8 cellular contexts compared by ENCODE assay signal in the genomic region with DNA sequence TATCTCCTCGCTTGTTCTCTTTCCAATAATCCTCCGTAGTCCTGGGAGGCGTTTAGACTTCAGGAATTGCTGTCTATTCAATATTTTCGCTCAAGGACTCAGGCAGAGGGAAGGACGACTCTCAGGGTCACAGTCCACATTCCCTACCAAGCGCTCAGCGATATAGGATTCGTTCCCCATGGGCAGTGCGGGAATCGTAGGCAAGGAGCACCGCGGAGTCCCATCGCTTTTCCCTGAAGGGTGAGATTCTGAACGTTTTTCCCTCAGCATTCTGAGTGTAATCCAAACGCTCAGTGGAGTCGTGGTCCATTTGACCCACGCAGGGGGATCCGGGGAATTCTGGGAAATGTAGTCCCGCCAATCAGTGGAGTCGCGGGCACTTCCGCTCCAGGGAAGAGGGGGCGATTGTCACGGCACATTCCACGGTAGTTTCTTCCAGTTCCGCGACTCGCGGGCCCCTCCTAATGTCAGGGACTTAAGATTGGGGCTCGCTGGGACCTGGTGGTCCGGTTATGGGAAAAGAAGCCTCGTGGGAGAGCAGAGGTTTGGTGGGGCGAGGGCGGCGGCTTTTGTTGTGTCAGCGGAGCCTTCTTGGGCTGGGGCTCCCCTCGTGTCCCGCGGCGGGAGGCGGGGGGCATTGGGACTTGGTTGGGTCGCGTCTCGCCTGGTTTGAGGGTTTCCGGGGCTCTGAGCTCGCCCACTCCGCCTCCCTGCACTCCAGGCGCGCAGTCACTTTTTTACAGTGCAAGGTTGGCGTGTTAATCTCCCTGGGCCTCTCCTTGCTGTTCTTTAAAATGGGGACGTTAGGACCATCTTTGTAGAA. TPM values are rescaled to one million over a fixed set of nuclear protein-coding genes. Genes with fewer than 3 reads are reported as not detected.
DNase-seq lines count a peak whose midpoint lies in the region; ATAC-seq and TF ChIP-seq lines count a peak whose summit lies in the region.

A gene (plus strand): TSS at position 364 of the 823 bp plus-strand sequence. CDS start 3,079 bp downstream, outside the sequence.

- H3K27me3 Mint-ChIP-seq in activated CD8-positive, alpha-beta T cell treated with anti-CD3 and anti-CD28 coated beads, Interleukin-2, amount 10 ng/mL, durations not matched to agents 7 days and 5 days (ENCODE audit: low read depth) = no peaks in the 10 kb centered on the region

- no peaks in the 10 kb centered on the region for H3K9me3 ChIP-seq in ectodermal cell (ENCODE audit: control insufficient read depth, low read length)
- no peaks in the 10 kb centered on the region for H3K9me3 ChIP-seq in lower lobe of right lung

- TF ChIP-seq CTCF in GM13977 (IDR thresholded peaks at IDR 0.05; ENCODE audit: extremely low read depth, insufficient read depth, missing control alignments) = peak; percentile 25
- no peak for TF ChIP-seq CTCF in lower lobe of right lung (IDR thresholded peaks at IDR 0.05)

- H3K27ac Mint-ChIP-seq in activated CD8-positive, alpha-beta T cell treated with anti-CD3 and anti-CD28 coated beads, Interleukin-2, amount 10 ng/mL, durations not matched to agents 7 days and 5 days = peak within 1 kb of the TSS; percentile 91

- H3K4me3 ChIP-seq in ectodermal cell (ENCODE audit: insufficient read depth, low read depth, low read length) = peak within 1 kb of the TSS; percentile 89
- peak within 1 kb of the TSS; percentile 92 for H3K4me3 ChIP-seq in lower lobe of right lung

- CTCF ChIA-PET in activated CD8-positive, alpha-beta T cell treated with anti-CD3 and anti-CD28 coated beads, Interleukin-2, amount 10 ng/mL, durations not matched to agents 7 days and 5 days (lab: Charles Lee) = interaction anchor here (0.9 to 1.0 kb wide), 2 partner anchors 12 to 47 kb away, joined by 3 read pairs; no protein-coding TSS in a partner anchor

- POLR2A ChIA-PET in activated CD8-positive, alpha-beta T cell treated with anti-CD3 and anti-CD28 coated beads, Interleukin-2, amount 10 ng/mL, durations not matched to agents 7 days and 5 days (lab: Charles Lee) = interaction anchor here (0.5 to 1.8 kb wide), 5 partner anchors 15 to 164 kb away, joined by 3 to 9 read pairs (median 3); a partner anchor contains a TSS

- intact Hi-C loops in lower lobe of right lung (cut with DNase I) = no loop called here

- H3K4me3 Mint-ChIP-seq in activated CD8-positive, alpha-beta T cell treated with anti-CD3 and anti-CD28 coated beads, Interleukin-2, amount 10 ng/mL, durations not matched to agents 7 days and 5 days = peak within 1 kb of the TSS; percentile 94

- ATAC-seq in HG03066 (IDR thresholded peaks at IDR 0.05; ENCODE audit: low read depth, unreplicated experiment) (peak; percentile 89), lower lobe of right lung (peak; percentile 97 to 100), HG03442 (IDR thresholded peaks at IDR 0.05; ENCODE audit: unreplicated experiment) (no peak)
- peak; percentile 89 for ATAC-seq in activated CD8-positive, alpha-beta T cell treated with anti-CD3 and anti-CD28 coated beads, Interleukin-2, amount 10 ng/mL, durations not matched to agents 7 days and 5 days

- H3K4me1 Mint-ChIP-seq in activated CD8-positive, alpha-beta T cell treated with anti-CD3 and anti-CD28 coated beads, Interleukin-2, amount 10 ng/mL, durations not matched to agents 7 days and 5 days (ENCODE audit: low read depth) = peaks cover 17% of the 10 kb centered on the region

- H3K27ac ChIP-seq in ectodermal cell (ENCODE audit: insufficient read depth, low read depth, low read length, poor library complexity, severe bottlenecking) (peak within 1 kb of the TSS; percentile 36), lower lobe of right lung (peak within 1 kb of the TSS; percentile 79)

- WGBS in ectodermal cell, 2 experiments = 1 to 2% methylated on average over 51 of the region's 51 CpGs

- in situ Hi-C loops in GM13977 (cut with MboI; ENCODE audit: low pct_unique_long_range_greater_than_20kb, low sequenced_read_pairs, unreplicated experiment) = no loop called here

- DNase-seq in GM13977 (ENCODE audit: low spot score) = peak; percentile 81
- peak; percentile 93 for DNase-seq in NCI-H748 (lab: John Stamatoyannopoulos, UW; ENCODE audit: unreplicated experiment)
- peak; percentile 75 for DNase-seq in activated CD8-positive, alpha-beta T cell treated with anti-CD3 and anti-CD28 coated beads, Interleukin-2, amount 10 ng/mL, durations not matched to agents 7 days and 5 days
- DNase-seq in lower lobe of right lung = peak; percentile 85
- peak; percentile 59 to 79 for DNase-seq in stimulated activated CD4-positive, alpha-beta T cell treated with anti-CD3 and anti-CD28 coated beads, Interleukin-4, amount 100 ng/mL, for 4 hours

- H3K36me3 Mint-ChIP-seq in activated CD8-positive, alpha-beta T cell treated with anti-CD3 and anti-CD28 coated beads, Interleukin-2, amount 10 ng/mL, durations not matched to agents 7 days and 5 days (ENCODE audit: low read depth) = peaks cover 34% of the 10 kb centered on the region

- peaks cover 3% of the 10 kb centered on the region for H3K36me3 ChIP-seq in ectodermal cell (ENCODE audit: control insufficient read depth, insufficient read depth, low read length)
- H3K36me3 ChIP-seq in lower lobe of right lung = peaks cover 22% of the 10 kb centered on the region

- peaks cover 21% of the 10 kb centered on the region for H3K9me3 Mint-ChIP-seq in activated CD8-positive, alpha-beta T cell treated with anti-CD3 and anti-CD28 coated beads, Interleukin-2, amount 10 ng/mL, durations not matched to agents 7 days and 5 days (ENCODE audit: insufficient read depth)

- H3K4me1 ChIP-seq in ectodermal cell (ENCODE audit: control insufficient read depth, insufficient read depth, low read length) (peaks cover 5% of the 10 kb centered on the region), lower lobe of right lung (peaks cover 20% of the 10 kb centered on the region)

- no peaks in the 10 kb centered on the region for H3K27me3 ChIP-seq in ectodermal cell (ENCODE audit: control insufficient read depth, insufficient read depth, low read length, poor library complexity, severe bottlenecking)
- no peaks in the 10 kb centered on the region for H3K27me3 ChIP-seq in lower lobe of right lung (ENCODE audit: low read depth)

RNA-seq across cellular contexts. Expression of the gene that starts here (rescaled TPM):
- 10 to 100 TPM in 1 of 2 experiments, 1 to 10 TPM in 1; 9.6 to 10.1 TPM for total RNA-seq in activated CD8-positive, alpha-beta T cell treated with anti-CD3 and anti-CD28 coated beads, Interleukin-2, amount 10 ng/mL, durations not matched to agents 7 days and 5 days
- polyA plus RNA-seq in ectodermal cell (2013, experiment 1 of 4) = 11.6 TPM
- polyA plus RNA-seq in ectodermal cell (2013, experiment 2 of 4) = 11.4 TPM
- 8.3 TPM for polyA plus RNA-seq in ectodermal cell (2013, experiment 3 of 4)
- polyA plus RNA-seq in ectodermal cell (2013, experiment 4 of 4) = 10.0 TPM
- 16.1 TPM for total RNA-seq in lower lobe of right lung
